Comparison of ENCODE assay signal across 10 cellular contexts in the genomic region with DNA sequence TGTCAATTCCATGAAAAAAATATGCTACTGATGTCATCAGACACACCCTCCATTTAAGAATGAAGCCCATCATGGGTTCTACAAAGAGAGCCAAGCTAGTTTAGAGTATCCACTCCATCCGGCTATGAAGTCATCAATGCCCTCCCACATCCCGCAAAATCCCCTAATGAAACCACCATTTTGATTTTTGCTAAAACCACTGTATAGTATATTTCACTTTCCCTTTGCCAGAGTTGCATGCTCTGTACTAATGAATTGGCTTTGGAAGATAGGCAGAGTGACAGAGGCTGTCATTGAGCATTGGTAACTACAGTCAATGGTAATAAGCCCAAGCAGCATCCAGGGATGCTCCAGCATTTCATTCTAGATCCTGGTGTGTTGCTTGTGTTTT.
DNase-seq lines count a peak whose midpoint lies in the region; ATAC-seq and TF ChIP-seq lines count a peak whose summit lies in the region.
"Had no signal": no experiment of that assay in that cellular context is flagged by ENCODE, and none has a peak within 500 bp of the region (broad histone marks: within the 10 kb centered on the region; RNA-seq: fewer than 3 reads in every experiment).

No MANE protein-coding gene starts in this region.

- no peaks in the 10 kb centered on the region for H3K9me3 Mint-ChIP-seq in IgD-negative memory B cell

- ATAC-seq in GM18868 (IDR thresholded peaks at IDR 0.05; ENCODE audit: unreplicated experiment) (peak; percentile 83), GM21723 (IDR thresholded peaks at IDR 0.05; ENCODE audit: unreplicated experiment) (peak; percentile 77)

- in situ Hi-C loops in HAP-1 (cut with MboI; ENCODE audit: low sequenced_read_pairs): no loop called here
- in situ Hi-C loops in transverse colon (cut with MboI; ENCODE audit: low pct_ligation_motif_present in 1 of 4, low pct_unique_long_range_greater_than_20kb in 1 of 4, low sequenced_read_pairs in 3 of 4): loop anchor here in 3 of 4 donors (5.0 to 25.0 kb wide), 4 partner anchors 120 to 190 kb away; partner anchors contain the start of gene ANKRD44 (in 2 of the 3)

- no peaks in the 10 kb centered on the region for H3K27me3 Mint-ChIP-seq in IgD-negative memory B cell

- H3K4me1 ChIP-seq in endocrine pancreas (ENCODE audit: control insufficient read depth, insufficient read depth, low read length): peaks cover 3% of the 10 kb centered on the region
- H3K4me1 ChIP-seq in HAP-1: no peaks in the 10 kb centered on the region
- peaks cover 0 to 27% (median 3%) of the 10 kb centered on the region in 4 donors for H3K4me1 ChIP-seq in transverse colon
- H3K4me1 ChIP-seq: right lobe of liver had no signal

- peak overlapping the region; percentile 9 to 56 (median 24) for H3K4me3 Mint-ChIP-seq in IgD-negative memory B cell

- no peak overlapping the region for H3K27ac ChIP-seq in transverse colon
- H3K27ac ChIP-seq: ascending aorta, right lobe of liver had no signal

- 80% methylated on average over 2 of the region's 2 CpGs; no CpG with 5 or more reads in 1 of the 2 donors for WGBS in transverse colon (ENCODE audit: low coverage in 1 of 2), 2 donors

- H3K27me3 ChIP-seq in endocrine pancreas (ENCODE audit: control insufficient read depth, insufficient read depth, low read length) (no peaks in the 10 kb centered on the region), HAP-1 (ENCODE audit: low read depth) (peaks cover 5% of the 10 kb centered on the region), transverse colon (no peaks in the 10 kb centered on the region)
- H3K27me3 ChIP-seq: ascending aorta, right lobe of liver had no signal

- no peaks in the 10 kb centered on the region for H3K9me3 ChIP-seq in endocrine pancreas (ENCODE audit: control insufficient read depth, low read length)
- no peaks in the 10 kb centered on the region for H3K9me3 ChIP-seq in HAP-1
- no peaks in the 10 kb centered on the region for H3K9me3 ChIP-seq in transverse colon
- H3K9me3 ChIP-seq: ascending aorta, right lobe of liver had no signal

- DNase-seq in NCI-H1417 (lab: John Stamatoyannopoulos, UW) (no peak), EL (no peak), HAP-1 (ENCODE audit: low spot score in 2 of 2) (no peak), transverse colon (no peak)
- DNase-seq: right lobe of liver had no signal

- no peak overlapping the region for H3K9ac ChIP-seq in endocrine pancreas (ENCODE audit: control insufficient read depth, insufficient read depth, low read length)

- intact Hi-C loops in transverse colon (cut with DNase I; ENCODE audit: low total_unique reads): no loop called here

- TF ChIP-seq EP300 in transverse colon (IDR thresholded peaks at IDR 0.05; ENCODE audit: low read depth): no peak

- no peaks in the 10 kb centered on the region for H3K36me3 ChIP-seq in endocrine pancreas (ENCODE audit: control insufficient read depth, insufficient read depth, low read length)
- no peaks in the 10 kb centered on the region for H3K36me3 ChIP-seq in HAP-1 (replicated peaks)
- H3K36me3 ChIP-seq in transverse colon: no peaks in the 10 kb centered on the region
- H3K36me3 ChIP-seq: ascending aorta, right lobe of liver had no signal

- no peak for TF ChIP-seq CTCF in transverse colon (IDR thresholded peaks at IDR 0.05)

- H3K4me3 ChIP-seq in endocrine pancreas (ENCODE audit: control insufficient read depth, insufficient read depth, low read length): peak overlapping the region; percentile 12
- no peak overlapping the region for H3K4me3 ChIP-seq in HAP-1
- H3K4me3 ChIP-seq in transverse colon: no peak overlapping the region
- H3K4me3 ChIP-seq: ascending aorta, right lobe of liver had no signal

- TF ChIP-seq POLR2A in transverse colon (IDR thresholded peaks at IDR 0.05): no peak

- peaks cover 57 to 68% (median 64%) of the 10 kb centered on the region in 3 donors for H3K4me1 Mint-ChIP-seq in IgD-negative memory B cell

- H3K36me3 Mint-ChIP-seq in IgD-negative memory B cell: no peaks in the 10 kb centered on the region

- peak overlapping the region; percentile 52 to 88 (median 67) for H3K27ac Mint-ChIP-seq in IgD-negative memory B cell
